1 cellular context compared by ENCODE assay signal in the genomic region with DNA sequence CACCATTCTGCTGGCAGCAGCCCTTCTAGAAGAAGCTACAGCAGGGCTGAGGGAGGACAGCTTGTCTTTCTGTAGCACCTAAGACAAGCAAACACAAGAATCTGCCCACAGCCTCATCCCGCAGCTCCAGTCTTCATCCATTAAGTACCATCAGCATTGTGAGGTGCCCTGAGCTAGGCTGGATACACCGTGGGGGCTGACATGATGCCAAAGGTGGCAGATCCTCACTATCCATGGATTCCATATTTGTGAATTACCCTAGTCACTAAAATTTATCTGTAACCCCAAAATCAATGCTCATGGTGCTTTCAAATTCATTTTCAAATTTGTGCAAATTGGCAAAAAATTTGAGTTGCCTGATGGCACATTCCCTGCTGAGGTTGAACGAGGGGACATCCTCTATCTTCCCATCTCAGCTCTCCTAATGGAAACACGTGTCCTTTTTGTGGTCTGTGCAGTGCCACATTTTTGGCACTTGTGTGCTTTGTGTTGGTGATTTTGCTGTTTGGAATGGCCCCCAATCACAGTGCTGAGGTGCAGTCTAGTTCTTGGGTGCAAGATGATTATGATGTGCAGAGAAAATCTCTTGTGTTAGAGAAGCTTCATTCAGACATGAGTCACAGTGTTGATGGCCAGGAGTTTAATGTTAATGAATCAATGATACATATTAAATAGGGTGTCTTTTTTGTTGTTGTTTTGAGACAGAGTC.
TF ChIP-seq lines count a peak whose summit lies in the region.

No MANE protein-coding gene starts in this region.

TF ChIP-seq in liver, 16 proteins besides CTCF, POLR2A, EP300 and RAD21 (continued from another document):
- TF ChIP-seq ZBTB33 (IDR thresholded peaks at IDR 0.05) (no peak), SP1 (IDR thresholded peaks at IDR 0.05) (no peak), GABPA (IDR thresholded peaks at IDR 0.05 in 1 of 2, conservative IDR thresholded peaks at IDR 0.05 in 1 of 2) (no peak), RXRA (IDR thresholded peaks at IDR 0.05) (no peak), HNF4A (conservative IDR thresholded peaks at IDR 0.05) (no peak), NR2F2 (IDR thresholded peaks at IDR 0.05) (no peak), YY1 (IDR thresholded peaks at IDR 0.05) (no peak)
- TF ChIP-seq, protein P1, sequence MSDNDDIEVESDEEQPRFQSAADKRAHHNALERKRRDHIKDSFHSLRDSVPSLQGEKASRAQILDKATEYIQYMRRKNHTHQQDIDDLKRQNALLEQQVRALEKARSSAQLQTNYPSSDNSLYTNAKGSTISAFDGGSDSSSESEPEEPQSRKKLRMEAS (IDR thresholded peaks at IDR 0.05): no peak
- TF ChIP-seq, protein P2, sequence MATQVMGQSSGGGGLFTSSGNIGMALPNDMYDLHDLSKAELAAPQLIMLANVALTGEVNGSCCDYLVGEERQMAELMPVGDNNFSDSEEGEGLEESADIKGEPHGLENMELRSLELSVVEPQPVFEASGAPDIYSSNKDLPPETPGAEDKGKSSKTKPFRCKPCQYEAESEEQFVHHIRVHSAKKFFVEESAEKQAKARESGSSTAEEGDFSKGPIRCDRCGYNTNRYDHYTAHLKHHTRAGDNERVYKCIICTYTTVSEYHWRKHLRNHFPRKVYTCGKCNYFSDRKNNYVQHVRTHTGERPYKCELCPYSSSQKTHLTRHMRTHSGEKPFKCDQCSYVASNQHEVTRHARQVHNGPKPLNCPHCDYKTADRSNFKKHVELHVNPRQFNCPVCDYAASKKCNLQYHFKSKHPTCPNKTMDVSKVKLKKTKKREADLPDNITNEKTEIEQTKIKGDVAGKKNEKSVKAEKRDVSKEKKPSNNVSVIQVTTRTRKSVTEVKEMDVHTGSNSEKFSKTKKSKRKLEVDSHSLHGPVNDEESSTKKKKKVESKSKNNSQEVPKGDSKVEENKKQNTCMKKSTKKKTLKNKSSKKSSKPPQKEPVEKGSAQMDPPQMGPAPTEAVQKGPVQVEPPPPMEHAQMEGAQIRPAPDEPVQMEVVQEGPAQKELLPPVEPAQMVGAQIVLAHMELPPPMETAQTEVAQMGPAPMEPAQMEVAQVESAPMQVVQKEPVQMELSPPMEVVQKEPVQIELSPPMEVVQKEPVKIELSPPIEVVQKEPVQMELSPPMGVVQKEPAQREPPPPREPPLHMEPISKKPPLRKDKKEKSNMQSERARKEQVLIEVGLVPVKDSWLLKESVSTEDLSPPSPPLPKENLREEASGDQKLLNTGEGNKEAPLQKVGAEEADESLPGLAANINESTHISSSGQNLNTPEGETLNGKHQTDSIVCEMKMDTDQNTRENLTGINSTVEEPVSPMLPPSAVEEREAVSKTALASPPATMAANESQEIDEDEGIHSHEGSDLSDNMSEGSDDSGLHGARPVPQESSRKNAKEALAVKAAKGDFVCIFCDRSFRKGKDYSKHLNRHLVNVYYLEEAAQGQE (IDR thresholded peaks at IDR 0.05): no peak
TF ChIP-seq in liver: peak in this region for 0.
